In genomic region chr5:136467632-136468031, GRCh38 we compare ENCODE assay signal across 31 cellular contexts.
"Had no signal": no experiment of that assay in that cellular context is flagged by ENCODE, and none has a peak within 500 bp of the region (broad histone marks: within the 10 kb centered on the region; RNA-seq: fewer than 3 reads in every experiment).

No MANE protein-coding gene starts in this region.

- H3K4me3 Mint-ChIP-seq: activated CD4-positive, alpha-beta T cell treated with anti-CD3 and anti-CD28 coated beads, Interleukin-2, amount 10 ng/mL, durations not matched to agents 24 days and 14 days; activated CD8-positive, alpha-beta T cell treated with anti-CD3 and anti-CD28 coated beads for 36 hours; activated naive CD4-positive, alpha-beta T cell treated with anti-CD3 and anti-CD28 coated beads, Interleukin-2, amount 50 U/mL, for 24 hours; activated naive CD8-positive, alpha-beta T cell treated with anti-CD3 and anti-CD28 coated beads, Interleukin-2, amount 50 U/mL, for 24 hours; central memory CD8-positive, alpha-beta T cell; dendritic cell treated with granulocyte-macrophage colony-stimulating factor and Interleukin-4, amounts not matched to agents 40 ng/mL and 50 ng/mL, for 4 days; naive thymus-derived CD4-positive, alpha-beta T cell; stimulated activated naive B cell treated with anti-CD40 and anti-IgM and Interleukin-4, amounts not matched to agents 10 μg/mL and 1 μg/mL and 100 μg/mL, for 72 hours had no signal

- H3K27ac ChIP-seq: foreskin keratinocyte, pancreas, prostate gland, sigmoid colon, suprapubic skin, tibial artery, upper lobe of right lung, VCaP had no signal

- H3K4me3 ChIP-seq: pancreas, prostate gland, sigmoid colon, smooth muscle cell, suprapubic skin, tibial artery, upper lobe of right lung had no signal

- H3K27me3 ChIP-seq: foreskin keratinocyte, pancreas, sigmoid colon, suprapubic skin, tibial artery, upper lobe of right lung had no signal

- DNase-seq: activated CD4-positive, alpha-beta T cell treated with anti-CD3 and anti-CD28 coated beads, Interleukin-2, amount 10 ng/mL, durations not matched to agents 24 days and 14 days; activated CD8-positive, alpha-beta T cell treated with anti-CD3 and anti-CD28 coated beads for 36 hours; activated naive CD8-positive, alpha-beta T cell treated with anti-CD3 and anti-CD28 coated beads, Interleukin-2, amount 50 U/mL, for 24 hours; activated T-cell treated with anti-CD3 and anti-CD28 coated beads, Interleukin-2, amount 50 U/mL, for 48 hours; amygdala; effector CD8-positive, alpha-beta T cell; erythroblast; foreskin keratinocyte; left cardiac atrium; left ventricle myocardium superior; mammary epithelial cell; midbrain; naive thymus-derived CD4-positive, alpha-beta T cell; pancreas; retina; sigmoid colon; stimulated activated CD4-positive, alpha-beta T cell treated with anti-CD3 and anti-CD28 coated beads, Interleukin-1b, Interleukin-23, amount 100 ng/mL, for 48 hours; stimulated activated CD4-positive, alpha-beta T cell treated with anti-CD3 and anti-CD28 coated beads, Interleukin-4, amount 100 ng/mL, for 4 hours; stimulated activated CD8-positive, alpha-beta memory T cell treated with anti-CD3 and anti-CD28 coated beads, Interleukin-4, amount 100 ng/mL, for 48 hours; stimulated activated naive B cell treated with anti-CD40 and anti-IgM and Interleukin-4, amounts not matched to agents 10 μg/mL and 1 μg/mL and 100 μg/mL, for 72 hours; tibial artery; upper lobe of right lung had no signal

- ATAC-seq: activated CD4-positive, CD25-positive, alpha-beta regulatory T cell treated with anti-CD3 and anti-CD28 coated beads, Interleukin-2, amount 50 U/mL, for 24 hours; activated CD8-positive, alpha-beta T cell treated with anti-CD3 and anti-CD28 coated beads for 36 hours; activated naive CD8-positive, alpha-beta T cell treated with anti-CD3 and anti-CD28 coated beads, Interleukin-2, amount 50 U/mL, for 24 hours; foreskin keratinocyte; left cardiac atrium; left ventricle myocardium superior; naive thymus-derived CD4-positive, alpha-beta T cell; pancreas; stimulated activated naive B cell treated with anti-CD40 and anti-IgM and Interleukin-4, amounts not matched to agents 10 μg/mL and 1 μg/mL and 100 μg/mL, for 72 hours; upper lobe of right lung had no signal

- H3K4me1 Mint-ChIP-seq: activated CD4-positive, alpha-beta T cell treated with anti-CD3 and anti-CD28 coated beads, Interleukin-2, amount 10 ng/mL, durations not matched to agents 24 days and 14 days; activated naive CD4-positive, alpha-beta T cell treated with anti-CD3 and anti-CD28 coated beads, Interleukin-2, amount 50 U/mL, for 24 hours; activated naive CD8-positive, alpha-beta T cell treated with anti-CD3 and anti-CD28 coated beads, Interleukin-2, amount 50 U/mL, for 24 hours; central memory CD8-positive, alpha-beta T cell; naive thymus-derived CD4-positive, alpha-beta T cell; stimulated activated naive B cell treated with anti-CD40 and anti-IgM and Interleukin-4, amounts not matched to agents 10 μg/mL and 1 μg/mL and 100 μg/mL, for 72 hours had no signal

- H3K27ac Mint-ChIP-seq: activated CD4-positive, alpha-beta T cell treated with anti-CD3 and anti-CD28 coated beads, Interleukin-2, amount 10 ng/mL, durations not matched to agents 24 days and 14 days; activated CD8-positive, alpha-beta T cell treated with anti-CD3 and anti-CD28 coated beads for 36 hours; activated naive CD4-positive, alpha-beta T cell treated with anti-CD3 and anti-CD28 coated beads, Interleukin-2, amount 50 U/mL, for 24 hours; activated naive CD8-positive, alpha-beta T cell treated with anti-CD3 and anti-CD28 coated beads, Interleukin-2, amount 50 U/mL, for 24 hours; activated T-helper 2 cell treated with anti-CD3 and anti-CD28 coated beads, Interferon-gamma antibody, Interleukin-2, Interleukin-4, amounts not matched to agents 10 μg/mL and 5 μg/mL and 100 μg/mL, durations not matched to agents 14 hours and 24 hours and 36 hours; dendritic cell treated with granulocyte-macrophage colony-stimulating factor and Interleukin-4, amounts not matched to agents 40 ng/mL and 50 ng/mL, for 4 days; naive thymus-derived CD4-positive, alpha-beta T cell; stimulated activated naive B cell treated with anti-CD40 and anti-IgM and Interleukin-4, amounts not matched to agents 10 μg/mL and 1 μg/mL and 100 μg/mL, for 72 hours had no signal

- H3K4me1 ChIP-seq: foreskin keratinocyte, pancreas, prostate gland, sigmoid colon, suprapubic skin, tibial artery, upper lobe of right lung had no signal

- H3K9me3 Mint-ChIP-seq: activated CD4-positive, alpha-beta T cell treated with anti-CD3 and anti-CD28 coated beads, Interleukin-2, amount 10 ng/mL, durations not matched to agents 24 days and 14 days; activated CD8-positive, alpha-beta T cell treated with anti-CD3 and anti-CD28 coated beads for 36 hours; activated naive CD4-positive, alpha-beta T cell treated with anti-CD3 and anti-CD28 coated beads, Interleukin-2, amount 50 U/mL, for 24 hours; activated T-helper 2 cell treated with anti-CD3 and anti-CD28 coated beads, Interferon-gamma antibody, Interleukin-2, Interleukin-4, amounts not matched to agents 10 μg/mL and 5 μg/mL and 100 μg/mL, durations not matched to agents 14 hours and 24 hours and 36 hours; dendritic cell treated with granulocyte-macrophage colony-stimulating factor and Interleukin-4, amounts not matched to agents 40 ng/mL and 50 ng/mL, for 4 days had no signal

- H3K36me3 Mint-ChIP-seq: activated naive CD4-positive, alpha-beta T cell treated with anti-CD3 and anti-CD28 coated beads, Interleukin-2, amount 50 U/mL, for 24 hours; naive thymus-derived CD4-positive, alpha-beta T cell; stimulated activated naive B cell treated with anti-CD40 and anti-IgM and Interleukin-4, amounts not matched to agents 10 μg/mL and 1 μg/mL and 100 μg/mL, for 72 hours had no signal

- H3K36me3 ChIP-seq: pancreas, prostate gland, sigmoid colon, suprapubic skin, tibial artery, upper lobe of right lung had no signal

- H3K27me3 Mint-ChIP-seq: activated CD4-positive, alpha-beta T cell treated with anti-CD3 and anti-CD28 coated beads, Interleukin-2, amount 10 ng/mL, durations not matched to agents 24 days and 14 days; activated CD8-positive, alpha-beta T cell treated with anti-CD3 and anti-CD28 coated beads for 36 hours; activated naive CD4-positive, alpha-beta T cell treated with anti-CD3 and anti-CD28 coated beads, Interleukin-2, amount 50 U/mL, for 24 hours; activated naive CD8-positive, alpha-beta T cell treated with anti-CD3 and anti-CD28 coated beads, Interleukin-2, amount 50 U/mL, for 24 hours; dendritic cell treated with granulocyte-macrophage colony-stimulating factor and Interleukin-4, amounts not matched to agents 40 ng/mL and 50 ng/mL, for 4 days; stimulated activated naive B cell treated with anti-CD40 and anti-IgM and Interleukin-4, amounts not matched to agents 10 μg/mL and 1 μg/mL and 100 μg/mL, for 72 hours had no signal

- H3K9me3 ChIP-seq: pancreas, prostate gland, sigmoid colon, suprapubic skin, tibial artery, upper lobe of right lung had no signal
